In the genomic region with DNA sequence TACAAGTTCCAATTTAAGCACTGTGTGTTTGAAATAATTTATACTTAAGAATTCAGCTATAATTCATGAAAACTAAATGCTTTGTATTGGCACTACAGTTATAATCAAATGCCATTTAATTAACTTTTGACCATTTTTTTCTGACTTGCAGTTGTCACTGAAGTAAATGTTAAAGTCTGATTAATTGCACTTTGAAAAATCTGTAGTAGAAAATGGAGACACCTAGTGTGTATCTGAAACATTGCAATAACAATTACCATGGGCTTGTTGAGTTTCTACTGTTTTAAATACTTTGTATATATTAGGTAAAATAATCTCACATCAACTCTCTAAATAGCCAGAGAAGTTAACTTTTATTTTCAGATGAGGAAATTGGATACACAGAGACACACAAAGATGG, we compare ENCODE assay signal across 10 cellular contexts.
A peak's percentile ranks its signal among the peaks of the same experiment; 100 is the strongest.
DNase-seq lines count a peak whose midpoint lies in the region; ATAC-seq and TF ChIP-seq lines count a peak whose summit lies in the region.
"Had no signal": no experiment of that assay in that cellular context is flagged by ENCODE, and none has a peak within 500 bp of the region (broad histone marks: within the 10 kb centered on the region; RNA-seq: fewer than 3 reads in every experiment).

No MANE protein-coding gene starts in this region.

- no peaks in the 10 kb centered on the region for H3K27me3 Mint-ChIP-seq in activated naive CD4-positive, alpha-beta T cell treated with anti-CD3 and anti-CD28 coated beads, Interleukin-2, amount 10 ng/mL, durations not matched to agents 7 days and 5 days
- H3K27me3 Mint-ChIP-seq: stimulated activated naive CD8-positive, alpha-beta T cell treated with anti-CD3 and anti-CD28 coated beads, Interleukin-15, Interleukin-2, amounts not matched to agents 100 ng/mL and 50 ng/mL, for 24 hours had no signal

- no peaks in the 10 kb centered on the region for H3K4me1 Mint-ChIP-seq in activated naive CD4-positive, alpha-beta T cell treated with anti-CD3 and anti-CD28 coated beads, Interleukin-2, amount 10 ng/mL, durations not matched to agents 7 days and 5 days

- no peak overlapping the region for H3K27ac Mint-ChIP-seq in activated naive CD4-positive, alpha-beta T cell treated with anti-CD3 and anti-CD28 coated beads, Interleukin-2, amount 10 ng/mL, durations not matched to agents 7 days and 5 days
- H3K27ac Mint-ChIP-seq: activated naive CD4-positive, alpha-beta T cell treated with anti-CD3 and anti-CD28 coated beads, Interleukin-2, amount 50 U/mL, for 72 hours; stimulated activated naive CD8-positive, alpha-beta T cell treated with anti-CD3 and anti-CD28 coated beads, Interleukin-15, Interleukin-2, amounts not matched to agents 100 ng/mL and 50 ng/mL, for 24 hours had no signal

- no peak overlapping the region for H3K4me3 ChIP-seq in right lobe of liver

- no peaks in the 10 kb centered on the region for H3K36me3 Mint-ChIP-seq in activated naive CD4-positive, alpha-beta T cell treated with anti-CD3 and anti-CD28 coated beads, Interleukin-2, amount 10 ng/mL, durations not matched to agents 7 days and 5 days
- H3K36me3 Mint-ChIP-seq: activated naive CD4-positive, alpha-beta T cell treated with anti-CD3 and anti-CD28 coated beads, Interleukin-2, amount 50 U/mL, for 72 hours had no signal

- no peaks in the 10 kb centered on the region for H3K36me3 ChIP-seq in right lobe of liver

- TF ChIP-seq CTCF in GM12872 (IDR thresholded peaks at IDR 0.05; ENCODE audit: insufficient read depth, low read depth, low read length) (peak; percentile 42; the same call in 1 of the 3 replicates), right lobe of liver (IDR thresholded peaks at IDR 0.05) (peak; percentile 39 to 51 (median 44))

- no peak for TF ChIP-seq POLR2A in right lobe of liver (IDR thresholded peaks at IDR 0.05)

- peak; percentile 40 for DNase-seq in amniotic epithelial cell (ENCODE audit: low read depth)
- DNase-seq in right lobe of liver, result no peak
- no peak for DNase-seq in amniotic stem cell (lab: John Stamatoyannopoulos, UW)
- no peak for DNase-seq in globus pallidus (ENCODE audit: low spot score)
- no peak for DNase-seq in activated naive CD4-positive, alpha-beta T cell treated with anti-CD3 and anti-CD28 coated beads, Interleukin-2, amount 10 ng/mL, durations not matched to agents 7 days and 5 days

- H3K9me3 ChIP-seq in right lobe of liver, result no peaks in the 10 kb centered on the region

- H3K9me3 Mint-ChIP-seq in activated naive CD4-positive, alpha-beta T cell treated with anti-CD3 and anti-CD28 coated beads, Interleukin-2, amount 10 ng/mL, durations not matched to agents 7 days and 5 days, result no peaks in the 10 kb centered on the region
- H3K9me3 Mint-ChIP-seq: stimulated activated naive CD8-positive, alpha-beta T cell treated with anti-CD3 and anti-CD28 coated beads, Interleukin-15, Interleukin-2, amounts not matched to agents 100 ng/mL and 50 ng/mL, for 24 hours had no signal

- H3K4me1 ChIP-seq in right lobe of liver, result no peaks in the 10 kb centered on the region

- H3K27me3 ChIP-seq in right lobe of liver, result no peaks in the 10 kb centered on the region

- H3K4me3 Mint-ChIP-seq in activated naive CD4-positive, alpha-beta T cell treated with anti-CD3 and anti-CD28 coated beads, Interleukin-2, amount 10 ng/mL, durations not matched to agents 7 days and 5 days, result no peak overlapping the region
- H3K4me3 Mint-ChIP-seq: stimulated activated naive CD8-positive, alpha-beta T cell treated with anti-CD3 and anti-CD28 coated beads, Interleukin-15, Interleukin-2, amounts not matched to agents 100 ng/mL and 50 ng/mL, for 24 hours had no signal

- CTCF ChIA-PET in activated naive CD4-positive, alpha-beta T cell treated with anti-CD3 and anti-CD28 coated beads, Interleukin-2, amount 10 ng/mL, durations not matched to agents 7 days and 5 days (lab: Charles Lee), result no interaction called here

- no peak overlapping the region for H3K27ac ChIP-seq in right lobe of liver

- ATAC-seq in HG03565 (IDR thresholded peaks at IDR 0.05; ENCODE audit: unreplicated experiment) (peak; percentile 63), right lobe of liver (peak in 1 of 4 donors; percentile 35), GM19023 (IDR thresholded peaks at IDR 0.05; ENCODE audit: unreplicated experiment) (no peak)
- ATAC-seq: activated naive CD4-positive, alpha-beta T cell treated with anti-CD3 and anti-CD28 coated beads, Interleukin-2, amount 50 U/mL, for 72 hours had no signal

- intact Hi-C loops in right lobe of liver (cut with DNase I), result no loop called here
